8 cellular contexts compared by ENCODE assay signal in genomic region chr17:7929158-7930029, GRCh38. TPM values are rescaled to one million over a fixed set of nuclear protein-coding genes. Genes with fewer than 3 reads are reported as not detected.
A peak's percentile ranks its signal among the peaks of the same experiment; 100 is the strongest.
DNase-seq lines count a peak whose midpoint lies in the region; ATAC-seq and TF ChIP-seq lines count a peak whose summit lies in the region.

Gene KCNAB3, minus strand, starts transcription at chr17:7929856. Its CDS starts 421 bp downstream, at chr17:7929435.

- no peaks in the 10 kb centered on the region for H3K9me2 ChIP-seq in GM23248 (ENCODE audit: insufficient read depth)

- peak within 1 kb of the TSS; percentile 4 for H2BK15ac ChIP-seq in mesenchymal stem cell (ENCODE audit: low read depth, poor library complexity, severe bottlenecking)

- TF ChIP-seq CTCF in stomach (IDR thresholded peaks at IDR 0.05): no peak

- H3K9me3 Mint-ChIP-seq in T-helper 1 cell treated with Interleukin-12 subunit alpha and Interleukin-12 subunit beta and Interleukin-4 antibody, amounts not matched to agents 30 μg/mL and 1 μg/mL, for 36 hours: no peaks in the 10 kb centered on the region

- H2AFZ ChIP-seq in GM23248 (no peak within 1 kb of the TSS), mesenchymal stem cell (ENCODE audit: low read depth, low read length) (no peak within 1 kb of the TSS)

- DNase-seq in GM23248 (peak; percentile 78), cerebellar nuclear complex (lab: John Stamatoyannopoulos, UW) (peak; percentile 8 to 74), mesenchymal stem cell (peak; percentile 67), stomach (no peak), NCI-H187 (lab: John Stamatoyannopoulos, UW) (no peak), HK-2 (ENCODE audit: unreplicated experiment) (no peak)

- no peak for TF ChIP-seq POLR2A in stomach (IDR thresholded peaks at IDR 0.05)

- no peak within 1 kb of the TSS for H3K14ac ChIP-seq in mesenchymal stem cell (ENCODE audit: low read length in 2 of 2)

- H3K18ac ChIP-seq in mesenchymal stem cell (ENCODE audit: low read depth in 1 of 2, low read length in 2 of 2): no peak within 1 kb of the TSS

- no peaks in the 10 kb centered on the region for H3F3A ChIP-seq in GM23248 (ENCODE audit: insufficient read depth)

- H3K27me3 Mint-ChIP-seq in T-helper 1 cell treated with Interleukin-12 subunit alpha and Interleukin-12 subunit beta and Interleukin-4 antibody, amounts not matched to agents 30 μg/mL and 1 μg/mL, for 36 hours (ENCODE audit: low read depth): no peaks in the 10 kb centered on the region

- peaks cover 12% of the 10 kb centered on the region for H3K36me3 Mint-ChIP-seq in T-helper 1 cell treated with Interleukin-12 subunit alpha and Interleukin-12 subunit beta and Interleukin-4 antibody, amounts not matched to agents 30 μg/mL and 1 μg/mL, for 36 hours (ENCODE audit: low read depth)

- H3K36me3 ChIP-seq in GM23248 (ENCODE audit: low read depth) (no peaks in the 10 kb centered on the region), mesenchymal stem cell (ENCODE audit: control insufficient read depth in 1 of 2, insufficient read depth in 2 of 2, low read depth in 1 of 2, low read length in 2 of 2) (peaks cover 4 to 16% of the 10 kb centered on the region in 2 experiments), stomach (peaks cover 0 to 27% (median 4%) of the 10 kb centered on the region in 4 donors)

- no peaks in the 10 kb centered on the region for H4K20me1 ChIP-seq in GM23248 (ENCODE audit: insufficient read depth)

- peak within 1 kb of the TSS; percentile 100 for H3K4me3 Mint-ChIP-seq in T-helper 1 cell treated with Interleukin-12 subunit alpha and Interleukin-12 subunit beta and Interleukin-4 antibody, amounts not matched to agents 30 μg/mL and 1 μg/mL, for 36 hours

- no peak within 1 kb of the TSS for H2AK5ac ChIP-seq in mesenchymal stem cell (ENCODE audit: low read length, severe bottlenecking)

- H3K27ac ChIP-seq in GM23248 (no peak within 1 kb of the TSS), mesenchymal stem cell (ENCODE audit: low read length, poor library complexity, severe bottlenecking) (no peak within 1 kb of the TSS), stomach (no peak within 1 kb of the TSS)

- H3K4me2 ChIP-seq in GM23248 (ENCODE audit: unreplicated experiment): no peak within 1 kb of the TSS
- peak within 1 kb of the TSS; percentile 80 for H3K4me2 ChIP-seq in mesenchymal stem cell (ENCODE audit: low read length, poor library complexity, severe bottlenecking)

- no peak within 1 kb of the TSS for H2BK5ac ChIP-seq in mesenchymal stem cell (ENCODE audit: low read depth, low read length, poor library complexity, severe bottlenecking)

- no peak within 1 kb of the TSS for H2BK120ac ChIP-seq in mesenchymal stem cell (ENCODE audit: low read depth, low read length)

- peaks cover 28% of the 10 kb centered on the region for H3K79me1 ChIP-seq in mesenchymal stem cell (replicated peaks; ENCODE audit: low read length, poor library complexity, severe bottlenecking)

- no peak within 1 kb of the TSS for H4K91ac ChIP-seq in mesenchymal stem cell (ENCODE audit: low read length)

- no peak within 1 kb of the TSS for H3K23ac ChIP-seq in mesenchymal stem cell (ENCODE audit: low read length in 2 of 2)

- in situ Hi-C loops in GM23248 (cut with MboI): no loop called here

- H4K8ac ChIP-seq in mesenchymal stem cell (ENCODE audit: low read length): peak within 1 kb of the TSS; percentile 27

- H3K9ac ChIP-seq in GM23248: no peak within 1 kb of the TSS
- peak within 1 kb of the TSS; percentile 87 for H3K9ac ChIP-seq in mesenchymal stem cell (ENCODE audit: low read length)

- no peak for ATAC-seq in GM21515 (IDR thresholded peaks at IDR 0.05; ENCODE audit: unreplicated experiment)

- H3K4me3 ChIP-seq in GM23248: no peak within 1 kb of the TSS
- H3K4me3 ChIP-seq in mesenchymal stem cell (ENCODE audit: insufficient read depth in 1 of 2, low read depth in 1 of 2, low read length in 2 of 2): peak within 1 kb of the TSS; percentile 37 to 83
- H3K4me3 ChIP-seq in stomach: peak within 1 kb of the TSS in 3 of 4 donors; percentile 22 to 74 (median 37)

- no peak within 1 kb of the TSS for H2BK12ac ChIP-seq in mesenchymal stem cell (ENCODE audit: low read length in 2 of 2)

- H3K9me3 ChIP-seq in GM23248 (ENCODE audit: low read depth) (no peaks in the 10 kb centered on the region), mesenchymal stem cell (ENCODE audit: control insufficient read depth, low read length) (no peaks in the 10 kb centered on the region), stomach (no peaks in the 10 kb centered on the region)

- 31 to 37% methylated on average over 15 to 47 of the region's 67 CpGs for WGBS in GM23248 (ENCODE audit: low coverage in 1 of 2, low lambda C conversion rate in 2 of 2, missing lambda C conversion rate in 2 of 2), 2 experiments
- WGBS in mesenchymal stem cell: 33% methylated on average over 62 of the region's 67 CpGs
- WGBS in stomach, 5 donors: 41 to 66% (median 55%) methylated on average over 51 to 67 of the region's 67 CpGs

- H3K4me1 Mint-ChIP-seq in T-helper 1 cell treated with Interleukin-12 subunit alpha and Interleukin-12 subunit beta and Interleukin-4 antibody, amounts not matched to agents 30 μg/mL and 1 μg/mL, for 36 hours (ENCODE audit: low read depth): peaks cover 37% of the 10 kb centered on the region

- H3K27ac Mint-ChIP-seq in T-helper 1 cell treated with Interleukin-12 subunit alpha and Interleukin-12 subunit beta and Interleukin-4 antibody, amounts not matched to agents 30 μg/mL and 1 μg/mL, for 36 hours: peak within 1 kb of the TSS; percentile 100

- no peak for TF ChIP-seq EP300 in stomach (IDR thresholded peaks at IDR 0.05)

- peaks cover 37% of the 10 kb centered on the region for H3K79me2 ChIP-seq in GM23248 (ENCODE audit: insufficient read depth)

- no peak within 1 kb of the TSS for H3K4ac ChIP-seq in mesenchymal stem cell (ENCODE audit: low read depth in 1 of 2, low read length in 2 of 2)

- H3K4me1 ChIP-seq in GM23248 (ENCODE audit: insufficient read depth) (peaks cover 8% of the 10 kb centered on the region), mesenchymal stem cell (ENCODE audit: control insufficient read depth, insufficient read depth, low read depth, low read length) (peaks cover 21% of the 10 kb centered on the region), stomach (peaks cover 11 to 43% (median 39%) of the 10 kb centered on the region in 4 donors)

- intact Hi-C loops in stomach (cut with DNase I; ENCODE audit: low total_unique reads): no loop called here

- no peaks in the 10 kb centered on the region for H3K27me3 ChIP-seq in GM23248 (replicated peaks; ENCODE audit: insufficient read depth)
- no peaks in the 10 kb centered on the region for H3K27me3 ChIP-seq in mesenchymal stem cell (ENCODE audit: control insufficient read depth in 1 of 2, insufficient read depth in 1 of 2, low read length in 2 of 2)
- H3K27me3 ChIP-seq in stomach: peaks cover 0 to 5% (median 0%) of the 10 kb centered on the region in 3 donors

RNA-seq across cellular contexts. Expression of gene KCNAB3, which starts in this region (rescaled TPM):
- 0.22 TPM in 1 of 2 replicates, not detected in the other for total RNA-seq in GM23248 (2014; rRNA removed; shearing (Covaris generic))
- polyA plus RNA-seq in GM23248 (2016; fragmentation: Nextera tagmentation; extraction: Ambion mirVana) (0.08 and 0.24 TPM in 2 replicates), stomach (1 to 10 TPM in 1 of 3 donors, under 1 TPM in 2; 0.31 to 2.9 (median 0.87) TPM)
- 1.5 TPM for polyA plus RNA-seq in mesenchymal stem cell (2013, experiment 1 of 2)
- 0.95 TPM for polyA plus RNA-seq in mesenchymal stem cell (2013, experiment 2 of 2)
- total RNA-seq in stomach: 1 to 10 TPM in 3 of 5 donors, under 1 TPM in 1, not detected in 1; 0.37 to 7.8 (median 4.9) TPM

Comparison
In these comparisons a context has a peak if more than half of its experiments do, and no peak if none do; other contexts are left out.
1. Peak in DNase-seq in GM23248; RNA of the gene not detected or under 1 TPM.
2. DNase-seq: peak in cerebellar nuclear complex (2 of 2) and mesenchymal stem cell (single experiment); none in stomach (single experiment), NCI-H187 (0 of 2) and HK-2 (single experiment).